Comparison of ENCODE assay signal across 23 cellular contexts in genomic region chr3:100113728-100114412, GRCh38. TPM values are rescaled to one million over a fixed set of nuclear protein-coding genes. Genes with fewer than 3 reads are reported as not detected.
DNase-seq lines count a peak whose midpoint lies in the region; ATAC-seq and TF ChIP-seq lines count a peak whose summit lies in the region.
"Had no signal": no experiment of that assay in that cellular context is flagged by ENCODE, and none has a peak within 500 bp of the region (broad histone marks: within the 10 kb centered on the region; RNA-seq: fewer than 3 reads in every experiment).

No MANE protein-coding gene starts in this region.

- DNase-seq in CD1c-positive myeloid dendritic cell (ENCODE audit: extremely low spot score) (peak; percentile 41), MV-4-11 (lab: John Stamatoyannopoulos, UW) (peak; percentile 89), T-helper 17 cell (no peak), left ventricle myocardium inferior (no peak), NCI-H1105 treated with DMSO at 0.1 percent for 48 hours (lab: John Stamatoyannopoulos, UW) (no peak), NCI-H1694 (lab: John Stamatoyannopoulos, UW) (no peak)
- DNase-seq in activated CD4-positive, alpha-beta memory T cell treated with anti-CD3 and anti-CD28 coated beads for 36 hours, result no peak
- DNase-seq: ACHN; activated naive CD8-positive, alpha-beta T cell treated with anti-CD3 and anti-CD28 coated beads for 36 hours; CD4-positive, alpha-beta memory T cell; DMS153; GF-D8; NCI-H2029; NCI-H446 treated with DMSO at 0.1 percent for 48 hours; occipital lobe; testis had no signal

- H3K4me3 ChIP-seq in left ventricle myocardium inferior, result peak overlapping the region; percentile 56
- H3K4me3 ChIP-seq: gastroesophageal sphincter, GM12878, SJSA1, testis had no signal

- peak overlapping the region; percentile 75 for H3K27ac ChIP-seq in left ventricle myocardium inferior (replicated peaks)
- H3K27ac ChIP-seq: SJSA1, testis had no signal

- POLR2A ChIA-PET in activated CD4-positive, alpha-beta memory T cell treated with anti-CD3 and anti-CD28 coated beads for 36 hours (lab: Charles Lee), result no interaction called here

- H3K4me3 Mint-ChIP-seq in T-helper 17 cell, result no peak overlapping the region
- H3K4me3 Mint-ChIP-seq in activated CD4-positive, alpha-beta memory T cell treated with anti-CD3 and anti-CD28 coated beads for 36 hours, result no peak overlapping the region
- H3K4me3 Mint-ChIP-seq: activated naive CD8-positive, alpha-beta T cell treated with anti-CD3 and anti-CD28 coated beads for 36 hours; activated T-helper 1 cell treated with anti-CD3 and anti-CD28 coated beads, Interleukin-12 subunit alpha, Interleukin-12 subunit beta, Interleukin-2, Interleukin-4 antibody, amounts not matched to agents 30 ng/mL and 10 ng/mL and 1 ng/mL, durations not matched to agents 14 hours and 24 hours and 36 hours; CD4-positive, alpha-beta memory T cell; IgD-negative memory B cell; stimulated activated effector memory CD8-positive, alpha-beta T cell treated with anti-CD3 and anti-CD28 coated beads, Interleukin-12 subunit alpha, Interleukin-12 subunit beta, amount 100 ng/mL, for 72 hours had no signal

- peak overlapping the region; percentile 11 for H3K27ac Mint-ChIP-seq in T-helper 17 cell
- no peak overlapping the region for H3K27ac Mint-ChIP-seq in activated CD4-positive, alpha-beta memory T cell treated with anti-CD3 and anti-CD28 coated beads for 36 hours
- H3K27ac Mint-ChIP-seq: activated naive CD8-positive, alpha-beta T cell treated with anti-CD3 and anti-CD28 coated beads for 36 hours; activated T-helper 1 cell treated with anti-CD3 and anti-CD28 coated beads, Interleukin-12 subunit alpha, Interleukin-12 subunit beta, Interleukin-2, Interleukin-4 antibody, amounts not matched to agents 30 ng/mL and 10 ng/mL and 1 ng/mL, durations not matched to agents 14 hours and 24 hours and 36 hours; CD4-positive, alpha-beta memory T cell; IgD-negative memory B cell; stimulated activated effector memory CD8-positive, alpha-beta T cell treated with anti-CD3 and anti-CD28 coated beads, Interleukin-12 subunit alpha, Interleukin-12 subunit beta, amount 100 ng/mL, for 72 hours had no signal

- H3K36me3 Mint-ChIP-seq in T-helper 17 cell (ENCODE audit: low read depth), result no peaks in the 10 kb centered on the region
- peaks cover 3% of the 10 kb centered on the region for H3K36me3 Mint-ChIP-seq in activated CD4-positive, alpha-beta memory T cell treated with anti-CD3 and anti-CD28 coated beads for 36 hours
- H3K36me3 Mint-ChIP-seq: stimulated activated effector memory CD8-positive, alpha-beta T cell treated with anti-CD3 and anti-CD28 coated beads, Interleukin-12 subunit alpha, Interleukin-12 subunit beta, amount 100 ng/mL, for 72 hours had no signal

- H3K9me3 ChIP-seq in T-helper 17 cell (ENCODE audit: control insufficient read depth, low read length, poor library complexity, severe bottlenecking), result no peaks in the 10 kb centered on the region
- no peaks in the 10 kb centered on the region for H3K9me3 ChIP-seq in left ventricle myocardium inferior (replicated peaks)
- H3K9me3 ChIP-seq: gastroesophageal sphincter, SJSA1, testis had no signal

- H3K4me1 ChIP-seq in left ventricle myocardium inferior, result peaks cover 18% of the 10 kb centered on the region
- H3K4me1 ChIP-seq: SJSA1, testis had no signal

- intact Hi-C loops in left ventricle myocardium inferior (cut with micrococcal nuclease), result no loop called here
- intact Hi-C loops in activated CD4-positive, alpha-beta memory T cell treated with anti-CD3 and anti-CD28 coated beads for 36 hours (cut with micrococcal nuclease), result no loop called here

- no peaks in the 10 kb centered on the region for H3K36me3 ChIP-seq in left ventricle myocardium inferior
- H3K36me3 ChIP-seq: gastroesophageal sphincter, SJSA1 had no signal

- H3K27me3 Mint-ChIP-seq in T-helper 17 cell, result no peaks in the 10 kb centered on the region
- H3K27me3 Mint-ChIP-seq in activated CD4-positive, alpha-beta memory T cell treated with anti-CD3 and anti-CD28 coated beads for 36 hours, result no peaks in the 10 kb centered on the region
- H3K27me3 Mint-ChIP-seq: activated naive CD8-positive, alpha-beta T cell treated with anti-CD3 and anti-CD28 coated beads for 36 hours; CD4-positive, alpha-beta memory T cell; IgD-negative memory B cell had no signal

- no peaks in the 10 kb centered on the region for H3K4me1 Mint-ChIP-seq in T-helper 17 cell
- no peaks in the 10 kb centered on the region for H3K4me1 Mint-ChIP-seq in activated CD4-positive, alpha-beta memory T cell treated with anti-CD3 and anti-CD28 coated beads for 36 hours (ENCODE audit: low read depth)
- H3K4me1 Mint-ChIP-seq: CD4-positive, alpha-beta memory T cell; stimulated activated effector memory CD8-positive, alpha-beta T cell treated with anti-CD3 and anti-CD28 coated beads, Interleukin-12 subunit alpha, Interleukin-12 subunit beta, amount 100 ng/mL, for 72 hours had no signal

- CTCF ChIA-PET in activated CD4-positive, alpha-beta memory T cell treated with anti-CD3 and anti-CD28 coated beads for 36 hours (lab: Charles Lee), result no interaction called here

- H3K9me3 Mint-ChIP-seq in activated CD4-positive, alpha-beta memory T cell treated with anti-CD3 and anti-CD28 coated beads for 36 hours, result no peaks in the 10 kb centered on the region
- H3K9me3 Mint-ChIP-seq: activated naive CD8-positive, alpha-beta T cell treated with anti-CD3 and anti-CD28 coated beads for 36 hours; activated T-helper 1 cell treated with anti-CD3 and anti-CD28 coated beads, Interleukin-12 subunit alpha, Interleukin-12 subunit beta, Interleukin-2, Interleukin-4 antibody, amounts not matched to agents 30 ng/mL and 10 ng/mL and 1 ng/mL, durations not matched to agents 14 hours and 24 hours and 36 hours; IgD-negative memory B cell; stimulated activated effector memory CD8-positive, alpha-beta T cell treated with anti-CD3 and anti-CD28 coated beads, Interleukin-12 subunit alpha, Interleukin-12 subunit beta, amount 100 ng/mL, for 72 hours had no signal

- ATAC-seq in T-helper 17 cell, result no peak
- ATAC-seq in GM19467 (IDR thresholded peaks at IDR 0.05; ENCODE audit: unreplicated experiment), result no peak
- ATAC-seq: gastroesophageal sphincter, GM12878 had no signal

- TF ChIP-seq CTCF in left ventricle myocardium inferior (IDR thresholded peaks at IDR 0.05; ENCODE audit: borderline replicate concordance), result no peak

- H3K27me3 ChIP-seq in left ventricle myocardium inferior (ENCODE audit: low read depth), result no peaks in the 10 kb centered on the region
- H3K27me3 ChIP-seq: gastroesophageal sphincter, SJSA1, testis had no signal

RNA-seq across cellular contexts. Expression of gene FILIP1L, which starts 0.4 kb away (rescaled TPM):
- total RNA-seq in T-helper 17 cell, result under 1 TPM in 1 of 2 donors, not detected in 1; 0.82 TPM
- 84.9 TPM for total RNA-seq in left ventricle myocardium inferior
- under 1 TPM; 0.10 to 0.17 TPM for total RNA-seq in activated CD4-positive, alpha-beta memory T cell treated with anti-CD3 and anti-CD28 coated beads for 36 hours
- total RNA-seq: CD4-positive, alpha-beta memory T cell had no signal

Comparison
In these comparisons a context has a peak if more than half of its experiments do, and no peak if none do; other contexts are left out.
1. DNase-seq: peak in CD1c-positive myeloid dendritic cell (single experiment) and MV-4-11 (single experiment); none in T-helper 17 cell (0 of 3), left ventricle myocardium inferior (single experiment), NCI-H1105 treated with DMSO at 0.1 percent for 48 hours (single experiment), activated CD4-positive, alpha-beta memory T cell treated with anti-CD3 and anti-CD28 coated beads for 36 hours (single experiment) and NCI-H1694 (single experiment).
2. RNA of gene FILIP1L, which starts 0.4 kb away (total RNA-seq): 84.9 TPM in left ventricle myocardium inferior (single experiment); 0.82 TPM in T-helper 17 cell and 0.10 to 0.17 TPM in activated CD4-positive, alpha-beta memory T cell treated with anti-CD3 and anti-CD28 coated beads for 36 hours; every median in the first group is over 10 times any median in the second.